8 cellular contexts compared by ENCODE assay signal in the genomic region with DNA sequence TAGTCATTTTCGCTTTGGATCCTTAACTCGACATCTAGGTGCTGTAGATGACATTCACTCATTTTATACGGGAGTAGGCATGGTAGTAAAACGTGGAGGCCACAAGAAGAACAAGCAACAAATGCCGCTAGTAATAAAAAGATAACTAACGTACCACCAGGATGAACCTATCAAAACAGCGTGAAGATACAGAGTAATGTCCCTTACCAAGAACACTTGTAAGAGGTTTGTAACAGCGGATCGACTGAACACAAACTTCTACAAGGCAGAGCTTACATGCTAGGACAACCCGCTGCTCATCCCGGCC. TPM values are rescaled to one million over a fixed set of nuclear protein-coding genes. Genes with fewer than 3 reads are reported as not detected.
DNase-seq lines count a peak whose midpoint lies in the region; ATAC-seq, FAIRE-seq and TF ChIP-seq lines count a peak whose summit lies in the region.

No MANE protein-coding gene starts in this region.

- DNase-seq in GM12891 (ENCODE audit: insufficient read length, low spot score) (no peak), HL-60 (ENCODE audit: low read depth in 1 of 2, low spot score in 1 of 2) (no peak), cardiac fibroblast (ENCODE audit: low read depth in 2 of 2) (no peak), NCI-H2227 (lab: John Stamatoyannopoulos, UW; ENCODE audit: unreplicated experiment) (no peak), HCEC 1CT (no peak), amniotic stem cell (lab: John Stamatoyannopoulos, UW) (no peak)

- H3K27ac ChIP-seq in HL-60 (replicated peaks) = peak overlapping the region; percentile 83
- peak overlapping the region; percentile 78 to 85 for H3K27ac ChIP-seq in mucosa of rectum (ENCODE audit: low read depth in 2 of 2, low read length in 2 of 2)

- H3K27me3 ChIP-seq in HL-60 (ENCODE audit: insufficient read depth, poor library complexity, severe bottlenecking) (no peaks in the 10 kb centered on the region), mucosa of rectum (ENCODE audit: control insufficient read depth in 2 of 2, insufficient read depth in 2 of 2, low read length in 2 of 2) (no peaks in the 10 kb centered on the region)

- no peak for TF ChIP-seq POLR2A in GM12891 (IDR thresholded peaks at IDR 0.05; ENCODE audit: low read depth, low read length)

- TF ChIP-seq CTCF in HL-60 (IDR thresholded peaks at IDR 0.05; ENCODE audit: insufficient read depth, low read length) (no peak), cardiac fibroblast (IDR thresholded peaks at IDR 0.05; ENCODE audit: low read depth, low read length) (no peak)

- H3K4me1 ChIP-seq in mucosa of rectum (ENCODE audit: control insufficient read depth in 2 of 2, insufficient read depth in 2 of 2, low read length in 2 of 2) = peaks cover 7 to 12% of the 10 kb centered on the region in 2 donors

- H3K9ac ChIP-seq in mucosa of rectum (ENCODE audit: low read depth in 1 of 2, low read length in 2 of 2) = peak overlapping the region; percentile 84

- peak; percentile 86 for FAIRE-seq in GM12891 (lab: Jason Lieb, UNC)

- no peak for ATAC-seq in GM18873 (IDR thresholded peaks at IDR 0.05; ENCODE audit: low FRiP score, unreplicated experiment)

- no peaks in the 10 kb centered on the region for H3K36me3 ChIP-seq in mucosa of rectum (ENCODE audit: control insufficient read depth in 2 of 2, insufficient read depth in 2 of 2, low read length in 2 of 2)

- H3K9me3 ChIP-seq in mucosa of rectum (ENCODE audit: control insufficient read depth in 2 of 2, low read length in 2 of 2) = no peaks in the 10 kb centered on the region

- H3K4me3 ChIP-seq in HL-60 (replicated peaks; ENCODE audit: insufficient read depth, low read length) (peak overlapping the region; percentile 60), cardiac fibroblast (replicated peaks in 1 of 2; ENCODE audit: low read depth in 2 of 2, low read length in 2 of 2) (peak overlapping the region; percentile 79 to 81), mucosa of rectum (ENCODE audit: low read length in 2 of 2) (peak overlapping the region; percentile 90 to 97)

TF ChIP-seq in GM12891, 5 proteins besides CTCF, POLR2A, EP300 and RAD21:
- TF ChIP-seq POLR2AphosphoS5 (IDR thresholded peaks at IDR 0.05; ENCODE audit: low read depth, low read length) (no peak), TAF1 (IDR thresholded peaks at IDR 0.05; ENCODE audit: low read depth, low read length) (no peak), POU2F2 (IDR thresholded peaks at IDR 0.05; ENCODE audit: low read depth, low read length) (no peak), SPI1 (IDR thresholded peaks at IDR 0.05; ENCODE audit: low read depth, low read length) (no peak), PAX5 (IDR thresholded peaks at IDR 0.05; ENCODE audit: insufficient read depth, low read length, severe bottlenecking) (no peak)

RNA-seq across cellular contexts. Expression of gene CHORDC1, which starts 0.7 kb away (rescaled TPM):
- polyA plus RNA-seq in GM12891 (2012; ENCODE audit: low read depth, missing spikeins) = 29.5 TPM
